In genomic region chr11:94767292-94767690, GRCh38 we compare ENCODE assay signal across 8 cellular contexts. TPM values are rescaled to one million over a fixed set of nuclear protein-coding genes. Genes with fewer than 3 reads are reported as not detected.
DNase-seq lines count a peak whose midpoint lies in the region; ATAC-seq and TF ChIP-seq lines count a peak whose summit lies in the region.

No MANE protein-coding gene starts in this region.

- CTCF ChIA-PET in GM10248 (lab: Yijun Ruan, JAX) = no interaction called here

- H3K9me3 ChIP-seq in ES-I3 (ENCODE audit: control insufficient read depth, insufficient read depth, low read length) (no peaks in the 10 kb centered on the region), RWPE2 (ENCODE audit: severe bottlenecking) (no peaks in the 10 kb centered on the region)

- peak overlapping the region; percentile 90 for H3K27ac ChIP-seq in RWPE2 (ENCODE audit: poor library complexity, severe bottlenecking)
- peak overlapping the region; percentile 81 for H3K27ac ChIP-seq in foreskin keratinocyte

- H3K4me3 ChIP-seq in RWPE2 (ENCODE audit: severe bottlenecking) (peak overlapping the region; percentile 76), retinal pigment epithelial cell (ENCODE audit: low read length) (peak overlapping the region; percentile 86)

- no peak for TF ChIP-seq CTCF in RWPE2 (IDR thresholded peaks at IDR 0.05; ENCODE audit: poor library complexity, severe bottlenecking)
- TF ChIP-seq CTCF in foreskin keratinocyte (conservative IDR thresholded peaks at IDR 0.05) = no peak
- no peak for TF ChIP-seq CTCF in retinal pigment epithelial cell (conservative IDR thresholded peaks at IDR 0.05; ENCODE audit: low read depth, low read length)
- no peak for TF ChIP-seq CTCF in GM10248 (IDR thresholded peaks at IDR 0.05; ENCODE audit: control extremely low read depth, extremely low read depth, low read depth, missing control alignments)

- ATAC-seq in RWPE2 (ENCODE audit: low read depth) (peak; percentile 3; the same call in 2 of the 3 replicates), foreskin keratinocyte (peak; percentile 37), GM18867 (IDR thresholded peaks at IDR 0.05; ENCODE audit: unreplicated experiment) (no peak)

- H3K36me3 ChIP-seq in ES-I3 (ENCODE audit: insufficient read depth, low read length) (no peaks in the 10 kb centered on the region), RWPE2 (ENCODE audit: low read depth) (no peaks in the 10 kb centered on the region)

- H3K27me3 ChIP-seq in RWPE2 (ENCODE audit: insufficient read depth, poor library complexity, severe bottlenecking) = no peaks in the 10 kb centered on the region
- no peaks in the 10 kb centered on the region for H3K27me3 ChIP-seq in foreskin keratinocyte

- no peak for DNase-seq in RWPE2 (ENCODE audit: low spot score)
- no peak for DNase-seq in foreskin keratinocyte
- no peak for DNase-seq in retinal pigment epithelial cell (ENCODE audit: low read depth)
- DNase-seq in CD1c-positive myeloid dendritic cell (ENCODE audit: extremely low spot score) = no peak
- DNase-seq in GM10248 (ENCODE audit: extremely low spot score) = no peak
- no peak for DNase-seq in stimulated activated naive CD4-positive, alpha-beta T cell treated with Interleukin-2 at 50 U/mL for 16 hours (lab: John Stamatoyannopoulos, UW)

- peak overlapping the region; percentile 94; the same call in 1 of the 2 replicates for H3K9ac ChIP-seq in ES-I3 (ENCODE audit: low read depth, low read length)

- peaks cover 33% of the 10 kb centered on the region for H3K4me1 ChIP-seq in ES-I3 (ENCODE audit: insufficient read depth, low read length)
- H3K4me1 ChIP-seq in RWPE2 (ENCODE audit: insufficient read depth, poor library complexity, severe bottlenecking) = peaks cover 35% of the 10 kb centered on the region
- H3K4me1 ChIP-seq in foreskin keratinocyte = peaks cover 27% of the 10 kb centered on the region

- POLR2A ChIA-PET in GM10248 (lab: Yijun Ruan, JAX) = no interaction called here

RNA-seq across cellular contexts. Expression of gene AMOTL1, which starts 0.9 kb away (rescaled TPM):
- total RNA-seq in foreskin keratinocyte = 158 and 182 TPM in 2 replicates
- polyA plus RNA-seq in foreskin keratinocyte = 25.6 and 26.8 TPM in 2 replicates
